Comparison of ENCODE assay signal across 1 cellular context in genomic region chr17:50428831-50429424, GRCh38.
TF ChIP-seq lines count a peak whose summit lies in the region.

No MANE protein-coding gene starts in this region.

TF ChIP-seq in HepG2, 621 proteins besides CTCF, POLR2A, EP300 and RAD21 (continued from another document):
- TF ChIP-seq AHDC1 (CRISPR knock-in tag; IDR thresholded peaks at IDR 0.05; ENCODE audit: borderline replicate concordance) (peak; percentile 64; the same call in 1 of the 2 replicates), ZNF879 (CRISPR knock-in tag; IDR thresholded peaks at IDR 0.05) (no peak), ZFP41 (CRISPR knock-in tag; IDR thresholded peaks at IDR 0.05; ENCODE audit: borderline replicate concordance) (no peak; the same call in 1 of the 2 replicates), GATAD2A (CRISPR knock-in tag; IDR thresholded peaks at IDR 0.05) (peak; percentile 99), ZNF737 (CRISPR knock-in tag; IDR thresholded peaks at IDR 0.05; ENCODE audit: borderline replicate concordance) (no peak), HMG20B (CRISPR knock-in tag; conservative IDR thresholded peaks at IDR 0.05) (peak; percentile 94), THAP9 (CRISPR knock-in tag; IDR thresholded peaks at IDR 0.05; ENCODE audit: borderline replicate concordance) (0 out of 2 replicates have a peak, but pooled peaks have one; percentile 22), MYNN (CRISPR knock-in tag; IDR thresholded peaks at IDR 0.05; ENCODE audit: low read depth) (peak; percentile 75; the same call in 1 of the 2 replicates), ZNF552 (CRISPR knock-in tag; IDR thresholded peaks at IDR 0.05; ENCODE audit: borderline replicate concordance) (peak; percentile 86), ZNF414 (CRISPR knock-in tag; IDR thresholded peaks at IDR 0.05) (peak; percentile 82; the same call in 1 of the 2 replicates), NCOA5 (CRISPR knock-in tag; IDR thresholded peaks at IDR 0.05) (no peak), POGK (CRISPR knock-in tag; conservative IDR thresholded peaks at IDR 0.05) (peak; percentile 71), POLR2AphosphoS5 (IDR thresholded peaks at IDR 0.05; ENCODE audit: low read depth, low read length) (no peak; the same call in none of the 2 replicates), MBNL3 (CRISPR knock-in tag; conservative IDR thresholded peaks at IDR 0.05) (no peak), ZNF101 (CRISPR knock-in tag; IDR thresholded peaks at IDR 0.05; ENCODE audit: borderline replicate concordance, low read depth) (no peak)
